33 cellular contexts compared by ENCODE assay signal in genomic region chr22:28669388-28669787, GRCh38.
"Had no signal": no experiment of that assay in that cellular context is flagged by ENCODE, and none has a peak within 500 bp of the region (broad histone marks: within the 10 kb centered on the region; RNA-seq: fewer than 3 reads in every experiment).

No MANE protein-coding gene starts in this region.

- H3K27ac Mint-ChIP-seq: activated B cell treated with CpG ODN at 0.5 μM for 24 hours; activated CD8-positive, alpha-beta T cell treated with anti-CD3 and anti-CD28 coated beads for 36 hours; activated naive CD8-positive, alpha-beta T cell; activated T-helper 17 cell treated with anti-CD3 and anti-CD28 coated beads, Interleukin-2, amount 50 U/mL, for 72 hours; effector memory CD8-positive, alpha-beta T cell; T-helper 17 cell; T-helper 2 cell treated with Interferon-gamma antibody and Interleukin-4, amounts not matched to agents 5 μg/mL and 100 μg/mL, for 36 hours had no signal

- H3K4me1 ChIP-seq: esophagus muscularis mucosa, gastroesophageal sphincter had no signal

- H3K9me3 ChIP-seq: esophagus muscularis mucosa, gastroesophageal sphincter had no signal

- H3K4me3 ChIP-seq: esophagus muscularis mucosa, gastroesophageal sphincter, heart right ventricle had no signal

- H3K36me3 Mint-ChIP-seq: activated naive CD8-positive, alpha-beta T cell had no signal

- H3K27ac ChIP-seq: brain microvascular endothelial cell, esophagus muscularis mucosa, gastroesophageal sphincter, heart right ventricle, WERI-Rb-1 had no signal

- H3K4me3 Mint-ChIP-seq: activated B cell treated with CpG ODN at 0.5 μM for 24 hours; activated CD8-positive, alpha-beta T cell treated with anti-CD3 and anti-CD28 coated beads for 36 hours; activated naive CD8-positive, alpha-beta T cell; activated T-cell treated with anti-CD3 and anti-CD28 coated beads, Interleukin-2, amount 50 U/mL, for 4 hours; activated T-helper 17 cell treated with anti-CD3 and anti-CD28 coated beads, Interleukin-2, amount 50 U/mL, for 72 hours; central memory CD8-positive, alpha-beta T cell; effector memory CD8-positive, alpha-beta T cell; T-helper 17 cell; T-helper 2 cell treated with Interferon-gamma antibody and Interleukin-4, amounts not matched to agents 5 μg/mL and 100 μg/mL, for 36 hours had no signal

- H3K36me3 ChIP-seq: brain microvascular endothelial cell, esophagus muscularis mucosa, gastroesophageal sphincter, heart right ventricle had no signal

- FAIRE-seq: astrocyte, bronchial epithelial cell had no signal

- DNase-seq: activated B cell treated with CpG ODN at 0.5 μM for 24 hours; activated CD4-positive, alpha-beta T cell treated with anti-CD3 and anti-CD28 coated beads for 48 hours; activated CD4-positive, alpha-beta T cell treated with anti-CD3 and anti-CD28 coated beads, Interleukin-2, amount 50 U/mL, for 1 hour; activated CD4-positive, alpha-beta T cell treated with anti-CD3 and anti-CD28 coated beads, Interleukin-2, amount 50 U/mL, for 48 hours; activated CD8-positive, alpha-beta memory T cell treated with anti-CD3 and anti-CD28 coated beads for 24 hours; activated CD8-positive, alpha-beta T cell treated with anti-CD3 and anti-CD28 coated beads for 36 hours; activated effector memory CD4-positive, alpha-beta T cell treated with Interleukin-2 at 50 U/mL for 16 hours; activated gamma-delta T cell treated with Interleukin-2 at 50 U/mL for 16 hours; activated naive CD4-positive, alpha-beta T cell treated with anti-CD3 and anti-CD28 coated beads, Interleukin-2, amount 50 U/mL, for 16 hours; activated naive CD4-positive, alpha-beta T cell treated with Interleukin-2 at 50 U/mL for 16 hours; activated T-cell treated with anti-CD3 and anti-CD28 coated beads, Interleukin-2, amount 50 U/mL, for 4 hours; amniotic stem cell; anterior cingulate cortex; brain microvascular endothelial cell; cortex of kidney; dermis blood vessel endothelial cell; effector CD4-positive, alpha-beta T cell; effector memory CD8-positive, alpha-beta T cell; erythroblast; foreskin melanocyte; heart right ventricle; T-helper 17 cell; T1000; WERI-Rb-1 had no signal

- ATAC-seq: activated CD4-positive, CD25-positive, alpha-beta regulatory T cell treated with anti-CD3 and anti-CD28 coated beads, Interleukin-2, amount 50 U/mL, for 24 hours; activated CD8-positive, alpha-beta T cell treated with anti-CD3 and anti-CD28 coated beads for 36 hours; activated T-cell treated with anti-CD3 and anti-CD28 coated beads, Interleukin-2, amount 50 U/mL, for 4 hours; activated T-helper 17 cell treated with anti-CD3 and anti-CD28 coated beads, Interleukin-2, amount 50 U/mL, for 72 hours; effector memory CD8-positive, alpha-beta T cell; gastroesophageal sphincter; heart right ventricle; T-helper 17 cell had no signal

- H3K27me3 ChIP-seq: esophagus muscularis mucosa, gastroesophageal sphincter had no signal
